8 cellular contexts compared by ENCODE assay signal in the genomic region with DNA sequence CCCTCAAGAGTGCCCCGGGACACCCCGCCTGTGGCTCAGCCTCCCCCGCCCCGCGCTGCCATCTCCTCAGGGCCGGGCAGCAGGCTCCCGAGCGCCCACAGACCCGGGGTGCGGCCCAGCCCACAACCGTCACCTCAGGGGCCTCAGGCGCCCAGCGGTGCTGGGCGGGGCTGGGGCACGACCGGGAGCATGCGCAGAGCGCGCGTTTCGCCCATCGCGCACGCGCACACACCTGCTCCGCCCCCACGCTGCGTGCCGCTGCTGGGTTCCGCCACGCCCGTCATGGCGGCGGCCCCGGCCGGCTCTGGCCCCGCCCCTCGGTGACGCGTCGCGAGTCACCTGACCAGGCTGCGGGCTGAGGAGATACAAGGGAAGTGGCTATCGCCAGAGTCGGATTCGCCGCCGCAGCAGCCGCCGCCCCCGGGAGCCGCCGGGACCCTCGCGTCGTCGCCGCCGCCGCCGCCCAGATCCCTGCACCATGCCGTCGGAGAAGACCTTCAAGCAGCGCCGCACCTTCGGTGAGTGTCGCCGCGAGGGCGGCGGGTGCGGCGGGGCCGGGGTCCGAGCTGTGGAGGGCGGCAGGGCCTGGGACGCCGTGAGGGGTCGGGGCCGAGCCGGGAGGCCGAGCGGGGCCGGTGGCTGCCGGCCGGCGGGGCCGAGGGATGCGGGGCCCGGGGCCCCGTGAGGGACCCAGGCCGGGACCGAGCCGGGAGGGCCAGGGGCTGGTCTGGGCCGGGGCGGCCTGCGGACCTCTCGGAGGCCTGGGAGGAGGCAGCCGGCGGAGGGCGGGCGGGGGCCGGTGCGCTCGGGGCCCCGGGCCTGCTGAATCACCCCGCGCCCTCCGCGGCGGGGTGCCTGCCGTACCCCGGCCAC. TPM values are rescaled to one million over a fixed set of nuclear protein-coding genes. Genes with fewer than 3 reads are reported as not detected.
DNase-seq lines count a peak whose midpoint lies in the region; ATAC-seq, FAIRE-seq and TF ChIP-seq lines count a peak whose summit lies in the region.

A gene (plus strand): TSS at position 387 of the 873 bp plus-strand sequence. CDS start 92 bp downstream, at position 479.

- TF ChIP-seq EP300 in transverse colon (IDR thresholded peaks at IDR 0.05; ENCODE audit: low read depth), result no peak

- WGBS in transverse colon (ENCODE audit: low coverage in 1 of 2), 2 donors, result 0% methylated on average over 25 of the region's 113 CpGs; no CpG with 5 or more reads in 1 of the 2 donors

- TF ChIP-seq POLR2A in GM12891 (IDR thresholded peaks at IDR 0.05; ENCODE audit: low read depth, low read length), result peak; percentile 66
- peak; percentile 99 for TF ChIP-seq POLR2A in transverse colon (IDR thresholded peaks at IDR 0.05)

- H3K27ac ChIP-seq in cardiac muscle cell, result peak within 1 kb of the TSS; percentile 95
- H3K27ac ChIP-seq in transverse colon, result peak within 1 kb of the TSS; percentile 96 to 100 (median 98)

- TF ChIP-seq CTCF in cardiac muscle cell (IDR thresholded peaks at IDR 0.05; ENCODE audit: low read depth, low read length) (no peak), transverse colon (IDR thresholded peaks at IDR 0.05) (no peak)

- H3K4me3 ChIP-seq in adipocyte (ENCODE audit: low read length) (peak within 1 kb of the TSS; percentile 99), cardiac muscle cell (peak within 1 kb of the TSS; percentile 74), transverse colon (peak within 1 kb of the TSS; percentile 66 to 96 (median 82))

- in situ Hi-C loops in transverse colon (cut with MboI; ENCODE audit: low pct_ligation_motif_present in 1 of 4, low pct_unique_long_range_greater_than_20kb in 1 of 4, low sequenced_read_pairs in 3 of 4), result loop anchor here in 2 of 4 donors (10.0 kb wide), 2 partner anchors 67 to 243 kb away; no protein-coding TSS in a partner anchor

- peaks cover 40% of the 10 kb centered on the region for H3K4me1 ChIP-seq in adipocyte (ENCODE audit: control insufficient read depth, insufficient read depth, low read length)
- H3K4me1 ChIP-seq in cardiac muscle cell (ENCODE audit: low read depth), result peaks cover 31% of the 10 kb centered on the region
- H3K4me1 ChIP-seq in transverse colon, result peaks cover 28 to 52% (median 43%) of the 10 kb centered on the region in 4 donors

- peak; percentile 80 for ATAC-seq in HG02798 (IDR thresholded peaks at IDR 0.05; ENCODE audit: poor library complexity, unreplicated experiment)

- peak; percentile 96 for FAIRE-seq in GM12891 (lab: Jason Lieb, UNC)

- DNase-seq in GM12891 (ENCODE audit: insufficient read length, low spot score), result peak; percentile 92
- DNase-seq in NCI-H1436 treated with DMSO at 0.1 percent for 48 hours (lab: John Stamatoyannopoulos, UW), result peak; percentile 73
- DNase-seq in T follicular helper cell (ENCODE audit: low read depth), result peak; percentile 94
- peak; percentile 97 for DNase-seq in adipocyte (ENCODE audit: low read depth)
- peak; percentile 97 to 98 for DNase-seq in cardiac muscle cell (ENCODE audit: low read depth in 1 of 2, low spot score in 1 of 2)
- DNase-seq in pons (ENCODE audit: low spot score), result peak; percentile 96
- peak; percentile 98 for DNase-seq in transverse colon

- H3K36me3 ChIP-seq in adipocyte (ENCODE audit: control insufficient read depth, insufficient read depth, low read length, severe bottlenecking) (no peaks in the 10 kb centered on the region), cardiac muscle cell (no peaks in the 10 kb centered on the region), transverse colon (no peaks in the 10 kb centered on the region)

- H3K27me3 ChIP-seq in adipocyte (replicated peaks; ENCODE audit: control insufficient read depth, insufficient read depth, low read length) (no peaks in the 10 kb centered on the region), cardiac muscle cell (no peaks in the 10 kb centered on the region), transverse colon (no peaks in the 10 kb centered on the region)

- intact Hi-C loops in transverse colon (cut with DNase I; ENCODE audit: low total_unique reads), result loop anchor here (5.0 kb wide), 1 partner anchor 75 kb away; a partner anchor contains a TSS

- H3K9me3 ChIP-seq in adipocyte (ENCODE audit: control insufficient read depth, low read length) (no peaks in the 10 kb centered on the region), cardiac muscle cell (ENCODE audit: low read depth) (no peaks in the 10 kb centered on the region), transverse colon (no peaks in the 10 kb centered on the region)

- H3K9ac ChIP-seq in adipocyte (ENCODE audit: low read length), result peak within 1 kb of the TSS; percentile 94

TF ChIP-seq in GM12891, 5 proteins besides CTCF, POLR2A, EP300 and RAD21:
- peak; percentile 28; the same call in 1 of the 2 replicates for TF ChIP-seq POU2F2 (IDR thresholded peaks at IDR 0.05; ENCODE audit: low read depth, low read length)
- TF ChIP-seq SPI1 (IDR thresholded peaks at IDR 0.05; ENCODE audit: low read depth, low read length), result peak; percentile 46
- TF ChIP-seq POLR2AphosphoS5 (IDR thresholded peaks at IDR 0.05; ENCODE audit: low read depth, low read length), result peak; percentile 55
- no peak for TF ChIP-seq PAX5 (IDR thresholded peaks at IDR 0.05; ENCODE audit: insufficient read depth, low read length, severe bottlenecking)
- TF ChIP-seq TAF1 (IDR thresholded peaks at IDR 0.05; ENCODE audit: low read depth, low read length), result peak; percentile 93

RNA-seq across cellular contexts. Expression of the gene that starts here (rescaled TPM):
- 31.3 TPM for polyA plus RNA-seq in GM12891 (2012; ENCODE audit: low read depth, missing spikeins)
- total RNA-seq in cardiac muscle cell (34.6 and 37.7 TPM in 2 replicates), transverse colon (10 to 100 TPM; 15.7 to 69.5 (median 39.9) TPM)
- 128 and 164 TPM in 2 replicates for polyA plus RNA-seq in cardiac muscle cell

Comparison
In these comparisons a context has a peak if more than half of its experiments do, and no peak if none do; other contexts are left out.
1. Peak in every context shown above with its lines: DNase-seq, ATAC-seq, H3K4me3 ChIP-seq and H3K27ac ChIP-seq.